Comparison of ENCODE assay signal across 1 cellular context in genomic region chr16:2214721-2214970, GRCh38.
TF ChIP-seq lines count a peak whose summit lies in the region.

TSS of gene PGP (minus strand) at chr16:2214840. CDS start at chr16:2214777, 63 bp downstream.

TF ChIP-seq in A549, 52 proteins besides CTCF, POLR2A, EP300 and RAD21 (continued from another document):
- TF ChIP-seq HEYL (CRISPR knock-in tag; IDR thresholded peaks at IDR 0.05) (peak; percentile 98), NR3C1 (IDR thresholded peaks at IDR 0.05) (no peak), EHMT2 (IDR thresholded peaks at IDR 0.05; ENCODE audit: low read depth) (no peak), PHF8 (IDR thresholded peaks at IDR 0.05; ENCODE audit: borderline replicate concordance, low read depth) (no peak), CHD4 (IDR thresholded peaks at IDR 0.05; ENCODE audit: borderline replicate concordance) (no peak), ZC3H11A (IDR thresholded peaks at IDR 0.05) (no peak), EHF (CRISPR knock-in tag; IDR thresholded peaks at IDR 0.05) (peak; percentile 99), ZSCAN20 (CRISPR knock-in tag; IDR thresholded peaks at IDR 0.05) (peak; percentile 94), ZNF302 (CRISPR knock-in tag; IDR thresholded peaks at IDR 0.05) (peak; percentile 95), RARB (CRISPR knock-in tag; IDR thresholded peaks at IDR 0.05) (peak; percentile 37; the same call in 1 of the 2 replicates), ESRRA (IDR thresholded peaks at IDR 0.05; ENCODE audit: borderline replicate concordance, low read length) (no peak), FOXS1 (CRISPR knock-in tag; IDR thresholded peaks at IDR 0.05) (peak; percentile 100), HOXB13 (CRISPR knock-in tag; IDR thresholded peaks at IDR 0.05; ENCODE audit: low read depth) (peak; percentile 99), CBX8 (IDR thresholded peaks at IDR 0.05) (no peak), NPAS2 (CRISPR knock-in tag; IDR thresholded peaks at IDR 0.05; ENCODE audit: borderline replicate concordance) (peak; percentile 96), FOSB (CRISPR knock-in tag; IDR thresholded peaks at IDR 0.05) (no peak), HOXB5 (CRISPR knock-in tag; IDR thresholded peaks at IDR 0.05) (peak; percentile 100), SREBF2 (IDR thresholded peaks at IDR 0.05) (no peak), HES2 (IDR thresholded peaks at IDR 0.05) (no peak), SMC3 (IDR thresholded peaks at IDR 0.05) (no peak), USF2 (IDR thresholded peaks at IDR 0.05) (no peak), CHD2 (IDR thresholded peaks at IDR 0.05; ENCODE audit: low read length, partially characterized antibody) (peak; percentile 50), FOSL2 (IDR thresholded peaks at IDR 0.05) (no peak), FOSL2 (CRISPR knock-in tag; IDR thresholded peaks at IDR 0.05) (no peak; the same call in 1 of the 2 replicates), JUN (IDR thresholded peaks at IDR 0.05) (no peak; a peak in 1 of 5 replicates), REST (IDR thresholded peaks at IDR 0.05) (no peak), RNF2 (IDR thresholded peaks at IDR 0.05; ENCODE audit: borderline replicate concordance, low read depth) (no peak), MAZ (IDR thresholded peaks at IDR 0.05; ENCODE audit: borderline replicate concordance, low read depth, low read length) (0 out of 2 replicates have a peak, but pooled peaks have one; percentile 34), ZFP36 (IDR thresholded peaks at IDR 0.05; ENCODE audit: borderline replicate concordance, partially characterized antibody) (no peak)
